7 cellular contexts compared by ENCODE assay signal in the genomic region with DNA sequence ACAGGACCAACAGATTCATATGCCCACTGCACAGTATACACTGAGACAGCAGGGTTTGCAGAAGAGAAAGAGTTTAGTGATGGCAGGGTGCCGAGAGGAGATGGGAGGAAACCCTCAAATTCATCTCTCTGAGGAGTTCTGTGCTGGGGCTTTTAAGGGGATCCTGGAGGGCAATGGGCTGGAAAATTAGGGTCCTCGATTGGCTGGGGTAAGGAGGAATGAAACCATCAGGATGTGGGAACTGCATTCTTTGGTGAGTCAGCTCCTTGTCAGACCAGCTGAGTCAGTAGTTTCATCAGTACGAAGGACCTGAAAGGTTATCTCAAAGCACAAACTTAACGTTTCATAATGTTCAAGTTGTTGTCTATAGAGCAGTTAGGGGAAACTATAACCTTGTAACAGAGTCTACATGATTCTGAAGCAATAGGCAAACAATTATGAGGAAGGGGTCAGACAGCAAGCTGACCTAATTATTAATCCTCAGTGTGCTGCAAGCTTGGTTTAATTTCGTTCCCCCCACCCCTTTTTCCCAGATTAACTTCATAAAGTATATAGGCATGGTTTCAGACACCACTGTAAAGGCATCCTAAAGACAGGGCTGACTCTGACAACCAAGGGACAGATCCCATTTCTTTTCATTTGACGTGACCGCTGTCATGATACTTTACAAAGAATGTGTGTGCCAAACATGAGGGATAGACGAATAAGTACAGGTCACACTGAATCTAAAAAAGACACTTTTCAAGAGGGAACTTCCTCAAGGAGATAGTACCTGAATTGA. TPM values are rescaled to one million over a fixed set of nuclear protein-coding genes. Genes with fewer than 3 reads are reported as not detected.
DNase-seq lines count a peak whose midpoint lies in the region; ATAC-seq and TF ChIP-seq lines count a peak whose summit lies in the region.

No MANE protein-coding gene starts in this region.

- H3K36me3 Mint-ChIP-seq in GM23338 (ENCODE audit: low read depth), result peaks cover 7% of the 10 kb centered on the region

- peaks cover 34% of the 10 kb centered on the region for H3K79me2 ChIP-seq in GM23338 (replicated peaks; ENCODE audit: insufficient read depth)
- H3K79me2 ChIP-seq in PC-3 (ENCODE audit: low read length), result peaks cover 34% of the 10 kb centered on the region
- peaks cover 13% of the 10 kb centered on the region for H3K79me2 ChIP-seq in parathyroid adenoma

- intact Hi-C loops in PC-3 (cut with micrococcal nuclease), result loop anchor here (5.0 kb wide), 2 partner anchors 194 to 214 kb away; a partner anchor contains a TSS

- H3K9me3 Mint-ChIP-seq in GM23338, result no peaks in the 10 kb centered on the region

- no peak overlapping the region for H3K9ac ChIP-seq in PC-3 (ENCODE audit: low read length)
- no peak overlapping the region for H3K9ac ChIP-seq in parathyroid adenoma

- H3K27ac ChIP-seq in GM23338 (ENCODE audit: low read depth) (peak overlapping the region; percentile 96), PC-3 (ENCODE audit: low read length) (peak overlapping the region; percentile 53), parathyroid adenoma (peak overlapping the region; percentile 97)

- H3F3A ChIP-seq in GM23338 (replicated peaks; ENCODE audit: low read depth) (no peaks in the 10 kb centered on the region; the same call in 1 of the 2 replicates), PC-3 (ENCODE audit: low read length, unreplicated experiment) (no peaks in the 10 kb centered on the region)

- POLR2A ChIA-PET in PC-3 (lab: Charles Lee; ENCODE audit: unreplicated experiment), result interaction anchor here (0.5 to 0.7 kb wide), 2 partner anchors 45 to 229 kb away, joined by 3 to 9 read pairs; no protein-coding TSS in a partner anchor

- H3K4me3 Mint-ChIP-seq in GM23338, result no peak overlapping the region; the same call in 1 of the 3 replicates

- BruUV-seq in PC-3 (replicated peaks; lab: Mats Ljungman, UMichigan), result no TSS peak

- peaks cover 5% of the 10 kb centered on the region for H3K27me3 Mint-ChIP-seq in GM23338 (ENCODE audit: insufficient read depth, low read depth, poor library complexity)

- H2AFZ ChIP-seq in GM23338 (peak overlapping the region; percentile 19; the same call in 1 of the 2 replicates), PC-3 (ENCODE audit: low read length) (peak overlapping the region; percentile 95; the same call in 1 of the 2 replicates), parathyroid adenoma (peak overlapping the region; percentile 62)

- peak overlapping the region; percentile 68 for H3K4me3 ChIP-seq in GM23338
- peak overlapping the region; percentile 96 for H3K4me3 ChIP-seq in PC-3 (ENCODE audit: low read length)
- peak overlapping the region; percentile 72 for H3K4me3 ChIP-seq in epithelial cell of proximal tubule (ENCODE audit: low read depth, low read length)
- H3K4me3 ChIP-seq in parathyroid adenoma (ENCODE audit: low read depth, low read length), result peak overlapping the region; percentile 95

- H4K20me1 ChIP-seq in GM23338 (replicated peaks; ENCODE audit: insufficient read depth), result peaks cover 25% of the 10 kb centered on the region
- 0 out of 2 replicates have a peak, but pooled peaks cover 7% of the 10 kb centered on the region for H4K20me1 ChIP-seq in PC-3 (ENCODE audit: low read length)

- no peaks in the 10 kb centered on the region for H3K9me3 ChIP-seq in PC-3 (ENCODE audit: low read length)
- H3K9me3 ChIP-seq in parathyroid adenoma (ENCODE audit: control insufficient read depth, low read length), result no peaks in the 10 kb centered on the region

- ATAC-seq in GM23338, result no peak
- peak; percentile 8 for ATAC-seq in PC-3
- no peak for ATAC-seq in GM21447 (IDR thresholded peaks at IDR 0.05; ENCODE audit: unreplicated experiment)

- H3K36me3 ChIP-seq in GM23338 (ENCODE audit: insufficient read depth) (peaks cover 10% of the 10 kb centered on the region), PC-3 (ENCODE audit: low read depth, low read length) (peaks cover 6% of the 10 kb centered on the region; the same call in 1 of the 2 replicates), parathyroid adenoma (ENCODE audit: control insufficient read depth, insufficient read depth, low read length) (no peaks in the 10 kb centered on the region)

- CTCF ChIA-PET in PC-3 (lab: Charles Lee), result no interaction called here

- TF ChIP-seq CTCF in GM23338 (conservative IDR thresholded peaks at IDR 0.05; ENCODE audit: low read depth in 2 of 2) (no peak), PC-3 (conservative IDR thresholded peaks at IDR 0.05; ENCODE audit: low read depth, low read length) (no peak), epithelial cell of proximal tubule (conservative IDR thresholded peaks at IDR 0.05; ENCODE audit: low read depth, low read length) (no peak), parathyroid adenoma (IDR thresholded peaks at IDR 0.05) (no peak)

- peaks cover 25% of the 10 kb centered on the region for H3K4me1 ChIP-seq in GM23338 (ENCODE audit: insufficient read depth)
- peaks cover 17% of the 10 kb centered on the region for H3K4me1 ChIP-seq in PC-3 (ENCODE audit: insufficient read depth, low read length)
- peaks cover 19% of the 10 kb centered on the region for H3K4me1 ChIP-seq in parathyroid adenoma

- peak; percentile 61 for DNase-seq in GM23338 (ENCODE audit: low spot score)
- DNase-seq in PC-3, result peak; percentile 71
- peak; percentile 52 for DNase-seq in epithelial cell of proximal tubule (ENCODE audit: low read depth)
- DNase-seq in activated effector memory CD4-positive, alpha-beta T cell treated with Interleukin-2 at 50 U/mL for 16 hours, result no peak
- no peak for DNase-seq in NCI-H2227 (lab: John Stamatoyannopoulos, UW; ENCODE audit: unreplicated experiment)

- H3K4me2 ChIP-seq in GM23338, result peak overlapping the region; percentile 84
- H3K4me2 ChIP-seq in PC-3 (ENCODE audit: low read length), result peak overlapping the region; percentile 98
- H3K4me2 ChIP-seq in parathyroid adenoma (ENCODE audit: low read length), result peak overlapping the region; percentile 95

- H3K27ac Mint-ChIP-seq in GM23338, result peak overlapping the region; percentile 90

- no peaks in the 10 kb centered on the region for H3K27me3 ChIP-seq in GM23338 (ENCODE audit: insufficient read depth)
- H3K27me3 ChIP-seq in PC-3 (ENCODE audit: low read length), result no peaks in the 10 kb centered on the region
- H3K27me3 ChIP-seq in parathyroid adenoma (ENCODE audit: control insufficient read depth, insufficient read depth, low read length), result no peaks in the 10 kb centered on the region

- peaks cover 25% of the 10 kb centered on the region for H3K4me1 Mint-ChIP-seq in GM23338

- H3K9me2 ChIP-seq in GM23338 (ENCODE audit: insufficient read depth) (no peaks in the 10 kb centered on the region), PC-3 (replicated peaks; ENCODE audit: low read length) (no peaks in the 10 kb centered on the region)

TF ChIP-seq in GM23338, 12 proteins besides CTCF, POLR2A, EP300 and RAD21 (continues in another document):
- TF ChIP-seq ZNF114 (CRISPR knock-in tag; IDR thresholded peaks at IDR 0.05) (no peak), NANOG (IDR thresholded peaks at IDR 0.05; ENCODE audit: borderline replicate concordance) (no peak)

RNA-seq across cellular contexts. Expression of a gene that starts 1.5 kb away (rescaled TPM):
- total RNA-seq in GM23338 (2014; rRNA removed; shearing (Covaris generic)), result 272 and 274 TPM in 2 replicates
- 118 and 145 TPM in 2 replicates for polyA plus RNA-seq in GM23338 (2016; fragmentation: Nextera tagmentation; extraction: Ambion mirVana)
- total RNA-seq in PC-3 (2014; rRNA removed) (30.5 and 37.6 TPM in 2 replicates), epithelial cell of proximal tubule (96.7 and 237 TPM in 2 replicates)

RNA-seq across cellular contexts. Expression of a gene that starts 52.9 kb away (rescaled TPM):
- total RNA-seq in GM23338 (2014; rRNA removed; shearing (Covaris generic)), result 16.5 and 18.5 TPM in 2 replicates
- polyA plus RNA-seq in GM23338 (2016; fragmentation: Nextera tagmentation; extraction: Ambion mirVana), result 8.8 and 10.3 TPM in 2 replicates
- 15.4 and 15.5 TPM in 2 replicates for total RNA-seq in PC-3 (2014; rRNA removed)
- total RNA-seq in epithelial cell of proximal tubule, result 10.6 and 10.7 TPM in 2 replicates

Comparison
In these comparisons a context has a peak if more than half of its experiments do, and no peak if none do; other contexts are left out.
1. DNase-seq: peak in GM23338 (single experiment), PC-3 (single experiment) and epithelial cell of proximal tubule (single experiment); none in activated effector memory CD4-positive, alpha-beta T cell treated with Interleukin-2 at 50 U/mL for 16 hours (single experiment) and NCI-H2227 (single experiment).
2. H2AFZ ChIP-seq: peak in every context shown above with its lines; median percentile 95 in PC-3; 62 in parathyroid adenoma; 19 in GM23338.
3. Peak in every context shown above with its lines, with median percentiles within 50 percentile points of each other: H3K27ac ChIP-seq, H3K4me2 ChIP-seq and H3K4me3 ChIP-seq.